1 cellular context compared by ENCODE assay signal in the genomic region with DNA sequence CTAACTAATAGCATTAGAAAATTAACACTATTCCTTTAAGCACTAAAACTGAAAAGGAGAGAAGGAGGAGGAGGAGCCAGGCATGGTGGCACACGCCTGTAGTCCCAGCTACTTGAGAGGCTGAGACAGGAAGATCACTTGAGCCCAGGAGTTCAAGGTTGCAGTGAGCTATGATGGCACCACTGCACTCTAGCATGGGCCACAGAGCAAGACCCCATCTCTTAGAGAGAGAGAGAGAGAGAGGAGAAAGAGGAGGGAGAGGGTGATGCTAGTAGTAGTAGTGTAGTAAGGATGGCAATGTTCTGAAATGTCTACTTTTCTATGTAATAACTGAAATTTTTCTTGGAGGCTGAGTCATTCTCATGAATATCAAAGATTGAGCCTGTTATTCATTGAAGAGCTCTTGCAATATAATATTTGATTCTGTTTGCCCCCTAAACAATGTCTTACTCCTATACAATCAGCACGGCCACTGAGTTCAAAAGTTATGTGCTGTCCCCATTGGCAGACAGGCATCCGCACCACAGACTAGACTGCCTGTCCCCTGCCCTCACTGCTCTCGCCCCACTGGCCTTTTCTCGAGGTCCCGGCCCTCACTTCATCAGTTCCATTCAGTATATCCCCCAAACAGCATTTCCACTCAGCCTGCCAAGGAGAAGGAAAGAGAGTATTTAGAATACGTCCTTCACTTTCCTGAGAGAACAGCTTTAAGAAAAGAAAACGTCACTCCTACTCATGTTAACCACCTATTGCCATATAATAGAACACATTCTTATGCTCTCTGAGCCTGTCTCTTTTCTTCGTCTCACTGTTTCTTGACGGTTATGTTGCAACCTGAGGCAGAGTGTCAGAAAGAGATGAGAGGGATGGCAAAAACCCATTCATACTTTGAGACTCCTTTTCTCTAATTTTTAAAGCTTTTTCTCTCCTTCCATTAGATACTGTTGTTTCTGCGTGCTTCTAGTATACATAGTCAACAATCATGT.
TF ChIP-seq lines count a peak whose summit lies in the region.

No MANE protein-coding gene starts in this region.

TF ChIP-seq in GM23338, 12 proteins besides CTCF, POLR2A, EP300 and RAD21 (continued from another document):
- TF ChIP-seq, protein P1, sequence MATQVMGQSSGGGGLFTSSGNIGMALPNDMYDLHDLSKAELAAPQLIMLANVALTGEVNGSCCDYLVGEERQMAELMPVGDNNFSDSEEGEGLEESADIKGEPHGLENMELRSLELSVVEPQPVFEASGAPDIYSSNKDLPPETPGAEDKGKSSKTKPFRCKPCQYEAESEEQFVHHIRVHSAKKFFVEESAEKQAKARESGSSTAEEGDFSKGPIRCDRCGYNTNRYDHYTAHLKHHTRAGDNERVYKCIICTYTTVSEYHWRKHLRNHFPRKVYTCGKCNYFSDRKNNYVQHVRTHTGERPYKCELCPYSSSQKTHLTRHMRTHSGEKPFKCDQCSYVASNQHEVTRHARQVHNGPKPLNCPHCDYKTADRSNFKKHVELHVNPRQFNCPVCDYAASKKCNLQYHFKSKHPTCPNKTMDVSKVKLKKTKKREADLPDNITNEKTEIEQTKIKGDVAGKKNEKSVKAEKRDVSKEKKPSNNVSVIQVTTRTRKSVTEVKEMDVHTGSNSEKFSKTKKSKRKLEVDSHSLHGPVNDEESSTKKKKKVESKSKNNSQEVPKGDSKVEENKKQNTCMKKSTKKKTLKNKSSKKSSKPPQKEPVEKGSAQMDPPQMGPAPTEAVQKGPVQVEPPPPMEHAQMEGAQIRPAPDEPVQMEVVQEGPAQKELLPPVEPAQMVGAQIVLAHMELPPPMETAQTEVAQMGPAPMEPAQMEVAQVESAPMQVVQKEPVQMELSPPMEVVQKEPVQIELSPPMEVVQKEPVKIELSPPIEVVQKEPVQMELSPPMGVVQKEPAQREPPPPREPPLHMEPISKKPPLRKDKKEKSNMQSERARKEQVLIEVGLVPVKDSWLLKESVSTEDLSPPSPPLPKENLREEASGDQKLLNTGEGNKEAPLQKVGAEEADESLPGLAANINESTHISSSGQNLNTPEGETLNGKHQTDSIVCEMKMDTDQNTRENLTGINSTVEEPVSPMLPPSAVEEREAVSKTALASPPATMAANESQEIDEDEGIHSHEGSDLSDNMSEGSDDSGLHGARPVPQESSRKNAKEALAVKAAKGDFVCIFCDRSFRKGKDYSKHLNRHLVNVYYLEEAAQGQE (IDR thresholded peaks at IDR 0.05; ENCODE audit: unreplicated experiment), result no peak
- TF ChIP-seq NANOG (IDR thresholded peaks at IDR 0.05; ENCODE audit: borderline replicate concordance) (no peak), CREB1 (CRISPR knock-in tag; IDR thresholded peaks at IDR 0.05; ENCODE audit: low read depth) (no peak), POLR2AphosphoS5 (IDR thresholded peaks at IDR 0.05; ENCODE audit: low read depth) (no peak), JUNB (IDR thresholded peaks at IDR 0.05; ENCODE audit: unreplicated experiment) (no peak), EZH2 (IDR thresholded peaks at IDR 0.05; ENCODE audit: low read depth, unreplicated experiment) (no peak), STAT1 (IDR thresholded peaks at IDR 0.05; ENCODE audit: unreplicated experiment) (no peak), EZH2phosphoT487 (IDR thresholded peaks at IDR 0.05; ENCODE audit: unreplicated experiment) (no peak), ZNF462 (CRISPR knock-in tag; IDR thresholded peaks at IDR 0.05) (no peak)
